Comparison of ENCODE assay signal across 21 cellular contexts in the genomic region with DNA sequence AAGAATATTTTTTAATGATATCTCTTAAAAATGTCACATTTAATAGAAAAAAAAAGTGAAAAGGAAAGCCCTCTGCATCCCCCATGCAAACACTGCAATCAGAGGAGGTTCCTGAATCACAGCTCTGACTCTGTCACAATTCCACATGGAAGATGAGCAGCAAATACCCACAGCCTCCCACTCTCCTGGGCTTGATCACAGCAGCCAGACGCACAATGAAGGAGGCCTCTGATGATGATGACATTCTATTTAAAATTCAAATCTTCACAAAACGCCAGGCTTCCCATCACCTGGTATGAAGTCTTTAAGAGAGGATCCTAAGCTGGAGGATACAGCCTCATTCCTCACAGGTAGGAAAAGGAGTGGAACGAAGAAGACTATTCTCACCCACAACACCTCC. TPM values are rescaled to one million over a fixed set of nuclear protein-coding genes. Genes with fewer than 3 reads are reported as not detected.
"Had no signal": no experiment of that assay in that cellular context is flagged by ENCODE, and none has a peak within 500 bp of the region (broad histone marks: within the 10 kb centered on the region; RNA-seq: fewer than 3 reads in every experiment).

No MANE protein-coding gene starts in this region.

- H3K27ac ChIP-seq: SJSA1, SK-N-MC had no signal

- DNase-seq: Karpas-422, KG1, MM.1S, NCI-H1092 treated with DMSO at 0.1 percent for 48 hours, NCI-H1436, NCI-H187, NCI-H2029, NCI-H2081 treated with DMSO at 0.1 percent for 48 hours, NCI-H2171, NCI-H226, NCI-H446, NCI-H510A, NCI-H524 treated with DMSO at 0.1 percent for 48 hours, NCI-H69, NCI-H774, Right ventricle myocardium superior, RPMI8226, SIG-M5 had no signal

- H3K36me3 ChIP-seq: SJSA1 had no signal

- H3K4me3 ChIP-seq: SJSA1, SK-N-MC had no signal

- H3K9me3 ChIP-seq: SJSA1 had no signal

- FAIRE-seq: RCC 7860 had no signal

RNA-seq across cellular contexts. Expression of gene MEGF11, which starts 30.7 kb away (rescaled TPM):
- total RNA-seq: Right ventricle myocardium superior had no signal
